Comparison of ENCODE assay signal across 9 cellular contexts in genomic region chr1:53592521-53592982, GRCh38.
DNase-seq lines count a peak whose midpoint lies in the region; ATAC-seq and TF ChIP-seq lines count a peak whose summit lies in the region.
"Had no signal": no experiment of that assay in that cellular context is flagged by ENCODE, and none has a peak within 500 bp of the region (broad histone marks: within the 10 kb centered on the region; RNA-seq: fewer than 3 reads in every experiment).

No MANE protein-coding gene starts in this region.

- H3K4me3 ChIP-seq in endodermal cell (ENCODE audit: low read length) (no peak overlapping the region), mucosa of descending colon (no peak overlapping the region)
- H3K4me3 ChIP-seq in CD4-positive, alpha-beta memory T cell (ENCODE audit: low read length in 2 of 2): no peak overlapping the region

- H3K4me3 Mint-ChIP-seq in endodermal cell: no peak overlapping the region
- H3K4me3 Mint-ChIP-seq in CD4-positive, alpha-beta memory T cell: no peak overlapping the region

- DNase-seq in DMS79 treated with DMSO at 0.1 percent for 48 hours (lab: John Stamatoyannopoulos, UW) (peak; percentile 72), NCI-H187 treated with DMSO at 0.1 percent for 48 hours (lab: John Stamatoyannopoulos, UW) (peak; percentile 2), endodermal cell (peak; percentile 86), mucosa of descending colon (peak in 2 of 3 donors; percentile 33 to 48), NCI-H526 treated with DMSO at 0.1 percent for 48 hours (lab: John Stamatoyannopoulos, UW) (no peak), RWPE1 (ENCODE audit: low spot score) (no peak)
- no peak for DNase-seq in CD4-positive, alpha-beta memory T cell
- DNase-seq: NCI-H1930 had no signal

- ATAC-seq in mucosa of descending colon (peak; percentile 43), GM21737 (IDR thresholded peaks at IDR 0.05; ENCODE audit: unreplicated experiment) (no peak)

- H3K4me1 ChIP-seq in endodermal cell (ENCODE audit: control insufficient read depth, insufficient read depth, low read length): no peaks in the 10 kb centered on the region
- no peaks in the 10 kb centered on the region for H3K4me1 ChIP-seq in mucosa of descending colon (ENCODE audit: low read depth)
- no peaks in the 10 kb centered on the region for H3K4me1 ChIP-seq in CD4-positive, alpha-beta memory T cell (ENCODE audit: insufficient read depth, low read length)

- H3K9ac ChIP-seq in endodermal cell (ENCODE audit: extremely low read depth, low read length, poor library complexity, severe bottlenecking): no peak overlapping the region

- no peaks in the 10 kb centered on the region for H3K27me3 Mint-ChIP-seq in endodermal cell (ENCODE audit: insufficient read depth)
- H3K27me3 Mint-ChIP-seq in CD4-positive, alpha-beta memory T cell: no peaks in the 10 kb centered on the region

- CTCF ChIA-PET in CD4-positive, alpha-beta memory T cell (lab: Charles Lee; ENCODE audit: partially characterized antibody): no interaction called here
- CTCF ChIA-PET in RWPE1 (lab: Yijun Ruan, JAX): no interaction called here

- no peak overlapping the region for H3K27ac Mint-ChIP-seq in endodermal cell
- H3K27ac Mint-ChIP-seq in CD4-positive, alpha-beta memory T cell: no peak overlapping the region

- POLR2A ChIA-PET in CD4-positive, alpha-beta memory T cell (lab: Charles Lee; ENCODE audit: partially characterized antibody): no interaction called here
- POLR2A ChIA-PET in RWPE1 (lab: Yijun Ruan, JAX; ENCODE audit: low non-redundant PET): no interaction called here

- H3K4me1 Mint-ChIP-seq in endodermal cell: peaks cover 5% of the 10 kb centered on the region
- H3K4me1 Mint-ChIP-seq in CD4-positive, alpha-beta memory T cell: no peaks in the 10 kb centered on the region

- no peaks in the 10 kb centered on the region for H3K9me3 Mint-ChIP-seq in endodermal cell
- H3K9me3 Mint-ChIP-seq in CD4-positive, alpha-beta memory T cell: no peaks in the 10 kb centered on the region

- WGBS in endodermal cell (ENCODE audit: insufficient coverage in 1 of 2, insufficient read length in 1 of 2), 2 experiments: 64 to 71% methylated on average over 6 of the region's 6 CpGs

- no peak overlapping the region for H3K27ac ChIP-seq in endodermal cell (ENCODE audit: low read depth, low read length)
- no peak overlapping the region for H3K27ac ChIP-seq in CD4-positive, alpha-beta memory T cell (ENCODE audit: low read depth, low read length)
- no peak overlapping the region for H3K27ac ChIP-seq in RWPE1

- no peaks in the 10 kb centered on the region for H3K9me3 ChIP-seq in endodermal cell (ENCODE audit: control insufficient read depth, low read length)
- no peaks in the 10 kb centered on the region for H3K9me3 ChIP-seq in mucosa of descending colon
- no peaks in the 10 kb centered on the region for H3K9me3 ChIP-seq in CD4-positive, alpha-beta memory T cell (ENCODE audit: control insufficient read depth in 1 of 2, low read length in 2 of 2)

- intact Hi-C loops in mucosa of descending colon (cut with DNase I, micrococcal nuclease): loop anchor here in 1 of 2 donors (5.0 kb wide), 1 partner anchor 105 kb away; no protein-coding TSS in a partner anchor
- intact Hi-C loops in CD4-positive, alpha-beta memory T cell (cut with micrococcal nuclease): no loop called here

- no peaks in the 10 kb centered on the region for H3K36me3 Mint-ChIP-seq in endodermal cell (ENCODE audit: low read depth)
- no peaks in the 10 kb centered on the region for H3K36me3 Mint-ChIP-seq in CD4-positive, alpha-beta memory T cell

- TF ChIP-seq CTCF in endodermal cell (conservative IDR thresholded peaks at IDR 0.05) (peak; percentile 71), mucosa of descending colon (IDR thresholded peaks at IDR 0.05) (no peak), RWPE1 (conservative IDR thresholded peaks at IDR 0.05; ENCODE audit: low read depth) (no peak)

- no peaks in the 10 kb centered on the region for H3K27me3 ChIP-seq in endodermal cell (ENCODE audit: control insufficient read depth, insufficient read depth, low read length, poor library complexity, severe bottlenecking)
- H3K27me3 ChIP-seq in CD4-positive, alpha-beta memory T cell (ENCODE audit: insufficient read depth, low read length): no peaks in the 10 kb centered on the region

- no peaks in the 10 kb centered on the region for H3K36me3 ChIP-seq in endodermal cell (ENCODE audit: control insufficient read depth, insufficient read depth, low read length)
- no peaks in the 10 kb centered on the region for H3K36me3 ChIP-seq in mucosa of descending colon (ENCODE audit: low read depth)
- no peaks in the 10 kb centered on the region for H3K36me3 ChIP-seq in CD4-positive, alpha-beta memory T cell (ENCODE audit: insufficient read depth, low read length)

Comparison
In these comparisons a context has a peak if more than half of its experiments do, and no peak if none do; other contexts are left out.
1. DNase-seq: peak in DMS79 treated with DMSO at 0.1 percent for 48 hours (single experiment), NCI-H187 treated with DMSO at 0.1 percent for 48 hours (single experiment), endodermal cell (single experiment) and mucosa of descending colon (2 of 3); none in NCI-H526 treated with DMSO at 0.1 percent for 48 hours (single experiment), CD4-positive, alpha-beta memory T cell (0 of 5) and RWPE1 (single experiment).